19 cellular contexts compared by ENCODE assay signal in genomic region chr6:166165558-166166313, GRCh38. TPM values are rescaled to one million over a fixed set of nuclear protein-coding genes. Genes with fewer than 3 reads are reported as not detected.
DNase-seq lines count a peak whose midpoint lies in the region; ATAC-seq, FAIRE-seq and TF ChIP-seq lines count a peak whose summit lies in the region.
"Had no signal": no experiment of that assay in that cellular context is flagged by ENCODE, and none has a peak within 500 bp of the region (broad histone marks: within the 10 kb centered on the region; RNA-seq: fewer than 3 reads in every experiment).

No MANE protein-coding gene starts in this region.

- no peaks in the 10 kb centered on the region for H3K36me3 Mint-ChIP-seq in glutamatergic neuron (ENCODE audit: unreplicated experiment)
- no peaks in the 10 kb centered on the region for H3K36me3 Mint-ChIP-seq in T-helper 2 cell treated with Interferon-gamma antibody and Interleukin-4, amounts not matched to agents 5 μg/mL and 100 μg/mL, for 36 hours (ENCODE audit: low read depth)

- no peak overlapping the region for H3K18ac ChIP-seq in neuronal stem cell (ENCODE audit: low read length)

- H3F3A ChIP-seq in PC-9 (ENCODE audit: insufficient read depth, low read depth), result no peaks in the 10 kb centered on the region

- no peak for TF ChIP-seq CTCF in GM12865 (IDR thresholded peaks at IDR 0.05; ENCODE audit: insufficient read depth, low read depth, low read length, missing control alignments)
- TF ChIP-seq CTCF in glutamatergic neuron (IDR thresholded peaks at IDR 0.05; ENCODE audit: partially characterized antibody, unreplicated experiment), result no peak
- no peak for TF ChIP-seq CTCF in PC-9 (conservative IDR thresholded peaks at IDR 0.05)
- no peak for TF ChIP-seq CTCF in HepG2 (CRISPR knock-in tag; IDR thresholded peaks at IDR 0.05)

- DNase-seq in GM12865 (ENCODE audit: low read depth), result no peak
- no peak for DNase-seq in NT2/D1 (ENCODE audit: low read depth, low spot score)
- no peak for DNase-seq in glutamatergic neuron
- no peak for DNase-seq in neuronal stem cell (ENCODE audit: low spot score)
- DNase-seq in superior temporal gyrus (ENCODE audit: extremely low spot score), result no peak
- DNase-seq in PC-9, result no peak
- no peak for DNase-seq in T-helper 2 cell treated with Interferon-gamma antibody and Interleukin-4, amounts not matched to agents 5 μg/mL and 100 μg/mL, for 36 hours (ENCODE audit: low spot score)
- DNase-seq in HepG2 (ENCODE audit: low spot score), result no peak
- DNase-seq: Caco-2, KBM-7, NCI-H1092, NCI-H226, NCI-H526 treated with DMSO at 0.1 percent for 48 hours had no signal

- in situ Hi-C loops in HepG2 (cut with HindIII; ENCODE audit: extremely low pct_ligation_motif_present, low pct_unique_long_range_greater_than_20kb), result no loop called here

- no peak overlapping the region for H3K27ac Mint-ChIP-seq in glutamatergic neuron (ENCODE audit: unreplicated experiment)
- no peak overlapping the region for H3K27ac Mint-ChIP-seq in T-helper 2 cell treated with Interferon-gamma antibody and Interleukin-4, amounts not matched to agents 5 μg/mL and 100 μg/mL, for 36 hours

- no peak overlapping the region for H4K91ac ChIP-seq in neuronal stem cell (ENCODE audit: low read depth, low read length, poor library complexity)

- CTCF ChIA-PET in PC-9 (lab: Charles Lee), result no interaction called here
- CTCF ChIA-PET in HepG2 (lab: Yijun Ruan, JAX; ENCODE audit: low intra/inter-chr PET ratio, low total read pairs), result no interaction called here

- H3K27me3 ChIP-seq in NT2/D1 (ENCODE audit: insufficient read depth, insufficient read length), result peaks cover 77% of the 10 kb centered on the region
- peaks cover 55 to 84% (median 70%) of the 10 kb centered on the region in 3 experiments for H3K27me3 ChIP-seq in neuronal stem cell (ENCODE audit: control insufficient read depth in 3 of 3, insufficient read depth in 3 of 3, low read depth in 1 of 3, low read length in 3 of 3)
- peaks cover 76% of the 10 kb centered on the region for H3K27me3 ChIP-seq in PC-9 (ENCODE audit: insufficient read depth, low read depth)
- H3K27me3 ChIP-seq in HepG2 (ENCODE audit: control insufficient read depth in 1 of 2, insufficient read depth in 2 of 2, low read length in 2 of 2), result peaks cover 20 to 66% of the 10 kb centered on the region in 2 experiments

- no peaks in the 10 kb centered on the region for H3K9me3 ChIP-seq in NT2/D1 (ENCODE audit: insufficient read depth, low read length)
- H3K9me3 ChIP-seq in neuronal stem cell (replicated peaks in 1 of 2; ENCODE audit: control insufficient read depth in 2 of 2, insufficient read depth in 1 of 2, low read depth in 1 of 2, low read length in 2 of 2), result peaks cover 0 to 4% of the 10 kb centered on the region in 2 donors
- H3K9me3 ChIP-seq in PC-9 (ENCODE audit: insufficient read depth, low read depth), result no peaks in the 10 kb centered on the region
- H3K9me3 ChIP-seq in HepG2 (ENCODE audit: low read length), result no peaks in the 10 kb centered on the region
- H3K9me3 ChIP-seq: Caco-2, HAP-1, SJSA1 had no signal

- H2AFZ ChIP-seq in neuronal stem cell (ENCODE audit: low read length) (no peak overlapping the region), PC-9 (no peak overlapping the region), HepG2 (ENCODE audit: low read length) (no peak overlapping the region)

- no peak overlapping the region for H2AK5ac ChIP-seq in neuronal stem cell (ENCODE audit: low read depth, low read length)

- ATAC-seq in HepG2, result no peak

- no peak for TF ChIP-seq RAD21 in HepG2 (CRISPR knock-in tag; IDR thresholded peaks at IDR 0.05)

- peaks cover 2% of the 10 kb centered on the region for H3K4me1 ChIP-seq in NT2/D1 (ENCODE audit: insufficient read depth, insufficient read length)
- H3K4me1 ChIP-seq in neuronal stem cell (ENCODE audit: control insufficient read depth in 2 of 2, insufficient read depth in 1 of 2, low read depth in 1 of 2, low read length in 2 of 2), result peaks cover 0 to 17% of the 10 kb centered on the region in 2 donors
- H3K4me1 ChIP-seq in PC-9 (replicated peaks; ENCODE audit: insufficient read depth), result no peaks in the 10 kb centered on the region
- no peaks in the 10 kb centered on the region for H3K4me1 ChIP-seq in HepG2 (ENCODE audit: insufficient read depth, low read length)
- H3K4me1 ChIP-seq: Caco-2, HAP-1 had no signal

- no peak for FAIRE-seq in HepG2 (lab: Jason Lieb, UNC)
- FAIRE-seq: A204.1 had no signal

- WGBS in neuronal stem cell (ENCODE audit: extremely low coverage in 2 of 2, insufficient read length in 2 of 2, insufficient replicate concordance in 1 of 2), 2 donors, result no CpG with 5 or more reads among the region's 23 CpGs
- WGBS in HepG2 (ENCODE audit: low lambda C conversion rate), result 24% methylated on average over 23 of the region's 23 CpGs

- no peak overlapping the region for H2BK120ac ChIP-seq in neuronal stem cell (ENCODE audit: low read depth, low read length)

- no peak overlapping the region for H4K8ac ChIP-seq in neuronal stem cell (ENCODE audit: low read depth, low read length)

- H3K9me3 Mint-ChIP-seq in glutamatergic neuron (ENCODE audit: unreplicated experiment), result peaks cover 10% of the 10 kb centered on the region
- H3K9me3 Mint-ChIP-seq in T-helper 2 cell treated with Interferon-gamma antibody and Interleukin-4, amounts not matched to agents 5 μg/mL and 100 μg/mL, for 36 hours, result no peaks in the 10 kb centered on the region

- H3K4me3 ChIP-seq in GM12865 (ENCODE audit: low read depth, low read length) (peak overlapping the region; percentile 65), NT2/D1 (ENCODE audit: insufficient read length, low read depth) (no peak overlapping the region), neuronal stem cell (ENCODE audit: low read length in 2 of 2) (no peak overlapping the region), PC-9 (no peak overlapping the region), HepG2 (replicated peaks in 1 of 3; ENCODE audit: insufficient read depth in 1 of 3, low read depth in 2 of 3, low read length in 3 of 3) (no peak overlapping the region)
- H3K4me3 ChIP-seq: HAP-1, SJSA1 had no signal

- peak overlapping the region; percentile 54 for H3K4me3 Mint-ChIP-seq in glutamatergic neuron (ENCODE audit: unreplicated experiment)
- H3K4me3 Mint-ChIP-seq in T-helper 2 cell treated with Interferon-gamma antibody and Interleukin-4, amounts not matched to agents 5 μg/mL and 100 μg/mL, for 36 hours, result no peak overlapping the region

- H3K27ac ChIP-seq in neuronal stem cell (replicated peaks; ENCODE audit: low read length) (no peak overlapping the region), PC-9 (no peak overlapping the region), HepG2 (ENCODE audit: extremely low read length, insufficient read depth, low read length) (no peak overlapping the region)
- H3K27ac ChIP-seq: SJSA1 had no signal

- H3K27me3 Mint-ChIP-seq in glutamatergic neuron (ENCODE audit: unreplicated experiment), result peaks cover 38% of the 10 kb centered on the region
- peaks cover 66% of the 10 kb centered on the region for H3K27me3 Mint-ChIP-seq in T-helper 2 cell treated with Interferon-gamma antibody and Interleukin-4, amounts not matched to agents 5 μg/mL and 100 μg/mL, for 36 hours (ENCODE audit: low read depth)

- TF ChIP-seq POLR2A in HepG2 (IDR thresholded peaks at IDR 0.05; ENCODE audit: insufficient read depth in 1 of 2, low read depth in 2 of 2, low read length in 2 of 2), result no peak

- BruUV-seq in PC-9 (replicated peaks; lab: Mats Ljungman, UMichigan) (no TSS peak), HepG2 (replicated peaks; lab: Mats Ljungman, UMichigan) (no TSS peak)

- H3K36me3 ChIP-seq in NT2/D1 (ENCODE audit: insufficient read depth, insufficient read length, low read length) (peaks cover 25% of the 10 kb centered on the region), neuronal stem cell (replicated peaks in 1 of 2; ENCODE audit: control insufficient read depth in 2 of 2, insufficient read depth in 2 of 2, low read length in 2 of 2) (no peaks in the 10 kb centered on the region), PC-9 (ENCODE audit: low read depth) (no peaks in the 10 kb centered on the region), HepG2 (replicated peaks in 1 of 2; ENCODE audit: control insufficient read depth in 1 of 2, insufficient read depth in 2 of 2, low read length in 2 of 2) (no peaks in the 10 kb centered on the region)
- H3K36me3 ChIP-seq: HAP-1, SJSA1 had no signal

- H3K4me1 Mint-ChIP-seq in glutamatergic neuron (ENCODE audit: low read depth, unreplicated experiment), result peaks cover 5% of the 10 kb centered on the region
- peaks cover 5% of the 10 kb centered on the region for H3K4me1 Mint-ChIP-seq in T-helper 2 cell treated with Interferon-gamma antibody and Interleukin-4, amounts not matched to agents 5 μg/mL and 100 μg/mL, for 36 hours (ENCODE audit: low read depth)

- no peak overlapping the region for H3K4me2 ChIP-seq in neuronal stem cell (ENCODE audit: insufficient read depth, low read length, poor library complexity, severe bottlenecking)
- no peak overlapping the region for H3K4me2 ChIP-seq in PC-9
- H3K4me2 ChIP-seq in HepG2 (ENCODE audit: low read depth, low read length), result no peak overlapping the region

- no peaks in the 10 kb centered on the region for H3K79me1 ChIP-seq in neuronal stem cell (ENCODE audit: low read depth, low read length)

- no peak overlapping the region for H3K14ac ChIP-seq in neuronal stem cell (ENCODE audit: low read length)

- no peak overlapping the region for H3K4ac ChIP-seq in neuronal stem cell (ENCODE audit: low read length)

- H2BK5ac ChIP-seq in neuronal stem cell (ENCODE audit: low read length), result no peak overlapping the region

- no peaks in the 10 kb centered on the region for H3K79me2 ChIP-seq in PC-9 (ENCODE audit: low read depth)
- H3K79me2 ChIP-seq in HepG2 (ENCODE audit: insufficient read depth, low read length), result no peaks in the 10 kb centered on the region

- no peak overlapping the region for H2BK12ac ChIP-seq in neuronal stem cell (ENCODE audit: low read length)

- H3K9ac ChIP-seq in NT2/D1 (ENCODE audit: insufficient read length, low read depth) (peak overlapping the region; percentile 21), neuronal stem cell (ENCODE audit: low read depth, low read length, poor library complexity) (peak overlapping the region; percentile 12), HepG2 (ENCODE audit: insufficient read depth, low read depth, low read length) (no peak overlapping the region)

- intact Hi-C loops in PC-9 (cut with micrococcal nuclease; ENCODE audit: unreplicated experiment), result no loop called here
- intact Hi-C loops in HepG2 (cut with micrococcal nuclease; ENCODE audit: unreplicated experiment), result no loop called here

- TF ChIP-seq EP300 in HepG2 (IDR thresholded peaks at IDR 0.05; ENCODE audit: low read depth in 2 of 2, low read length in 2 of 2) (no peak), HepG2 (CRISPR knock-in tag; IDR thresholded peaks at IDR 0.05; ENCODE audit: borderline replicate concordance) (no peak)

- no peaks in the 10 kb centered on the region for H4K20me1 ChIP-seq in PC-9 (ENCODE audit: insufficient read depth)
- H4K20me1 ChIP-seq in HepG2 (ENCODE audit: insufficient read depth, low read length), result no peaks in the 10 kb centered on the region

- no peaks in the 10 kb centered on the region for H3K9me2 ChIP-seq in PC-9 (ENCODE audit: insufficient read depth)

- H2BK15ac ChIP-seq in neuronal stem cell (ENCODE audit: low read length), result no peak overlapping the region

- H3K23ac ChIP-seq in neuronal stem cell (ENCODE audit: low read depth, low read length, poor library complexity), result no peak overlapping the region

- POLR2A ChIA-PET in PC-9 (lab: Charles Lee; ENCODE audit: unreplicated experiment) (no interaction called here), HepG2 (lab: Yijun Ruan, JAX) (no interaction called here)

RNA-seq across cellular contexts. Expression of gene TBXT, which starts 1.9 kb away (rescaled TPM):
- total RNA-seq in glutamatergic neuron (ENCODE audit: unreplicated experiment) (not detected), PC-9 (2021) (not detected in 2 replicates), HepG2 (2016; rRNA removed; fragmentation: Illumina TruSeq; extraction: Trizol) (not detected in 2 replicates)
- polyA plus RNA-seq in neuronal stem cell (2013, experiment 1 of 2), result not detected
- polyA plus RNA-seq in neuronal stem cell (2013, experiment 2 of 2), result not detected
- total RNA-seq in HepG2 (2016; cell fraction: cytosol; rRNA removed; fragmentation: Illumina TruSeq; extraction: Trizol; ENCODE audit: low read depth), result not detected in 2 replicates
- not detected in 2 replicates for total RNA-seq in HepG2 (2016; cell fraction: insoluble cytoplasmic fraction; rRNA removed; fragmentation: Illumina TruSeq; extraction: Trizol)
- not detected in 2 replicates for total RNA-seq in HepG2 (2016; cell fraction: membrane; rRNA removed; fragmentation: Illumina TruSeq; extraction: Trizol)
- total RNA-seq in HepG2 (2016; cell fraction: nucleus; rRNA removed; fragmentation: Illumina TruSeq; extraction: Trizol), result not detected in 2 replicates
- not detected in 2 replicates for polyA plus RNA-seq in HepG2 (2011; rRNA removed)
- not detected in 2 replicates for polyA plus RNA-seq in HepG2 (2011; cell fraction: cytosol; rRNA removed)
- polyA plus RNA-seq in HepG2 (2011; cell fraction: nucleus; rRNA removed), result not detected in 2 replicates
- not detected in 2 replicates for polyA plus RNA-seq in HepG2 (2012)
- not detected in 2 replicates for polyA plus RNA-seq in HepG2 (2016; cell fraction: cytosol; fragmentation: Illumina TruSeq; extraction: Trizol; ENCODE audit: low read depth)
- polyA plus RNA-seq in HepG2 (2016; cell fraction: insoluble cytoplasmic fraction; fragmentation: Illumina TruSeq; extraction: Trizol; ENCODE audit: low read depth), result not detected in 2 replicates
- not detected in 2 replicates for polyA plus RNA-seq in HepG2 (2016; cell fraction: membrane; fragmentation: Illumina TruSeq; extraction: Trizol; ENCODE audit: low read depth)
- polyA plus RNA-seq in HepG2 (2016; cell fraction: nucleus; fragmentation: Illumina TruSeq; extraction: Trizol; ENCODE audit: insufficient read depth, low read depth), result not detected in 2 replicates
- polyA minus RNA-seq in HepG2 (2011; rRNA and poly(A)+ RNA removed; ENCODE audit: low replicate concordance), result not detected in 2 replicates
- polyA minus RNA-seq in HepG2 (2011; cell fraction: cytosol; rRNA and poly(A)+ RNA removed), result not detected in 2 replicates
- polyA minus RNA-seq in HepG2 (2011; cell fraction: nucleus; rRNA and poly(A)+ RNA removed), result not detected in 2 replicates
- total RNA-seq: Caco-2, HT-29, M059J, SJSA1 had no signal
- polyA plus RNA-seq: CD14-positive monocyte had no signal
